1 cellular context compared by ENCODE assay signal in the genomic region with DNA sequence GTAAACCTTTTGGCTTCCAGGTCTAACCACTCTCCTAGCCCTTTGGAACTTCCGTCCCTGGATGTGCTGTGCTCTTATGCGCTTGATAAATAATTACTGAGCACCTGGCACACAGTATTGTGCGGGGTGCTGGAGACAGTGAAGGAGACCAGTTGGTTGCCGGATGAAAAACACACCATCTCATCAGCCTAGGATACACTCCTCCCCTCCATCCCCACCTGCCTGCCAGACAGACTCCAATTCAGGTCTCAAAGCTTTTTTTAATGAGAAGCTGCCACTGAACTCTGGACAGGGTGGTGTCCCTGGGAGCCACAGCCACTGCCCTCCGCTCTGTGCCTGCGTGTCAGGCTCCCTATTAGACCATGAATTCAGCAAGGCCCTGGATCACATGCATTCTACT.
TF ChIP-seq lines count a peak whose summit lies in the region.

No MANE protein-coding gene starts in this region.

TF ChIP-seq in HepG2, 621 proteins besides CTCF, POLR2A, EP300 and RAD21 (continues in another document):
- TF ChIP-seq RERE (CRISPR knock-in tag; IDR thresholded peaks at IDR 0.05; ENCODE audit: low read depth) = no peak
- TF ChIP-seq MIXL1 (CRISPR knock-in tag; IDR thresholded peaks at IDR 0.05) = 0 out of 2 replicates have a peak, but pooled peaks have one; percentile 14
- TF ChIP-seq MED1 (CRISPR knock-in tag; IDR thresholded peaks at IDR 0.05) = no peak
- no peak for TF ChIP-seq ZNF574 (CRISPR knock-in tag; IDR thresholded peaks at IDR 0.05)
- TF ChIP-seq, protein P1, sequence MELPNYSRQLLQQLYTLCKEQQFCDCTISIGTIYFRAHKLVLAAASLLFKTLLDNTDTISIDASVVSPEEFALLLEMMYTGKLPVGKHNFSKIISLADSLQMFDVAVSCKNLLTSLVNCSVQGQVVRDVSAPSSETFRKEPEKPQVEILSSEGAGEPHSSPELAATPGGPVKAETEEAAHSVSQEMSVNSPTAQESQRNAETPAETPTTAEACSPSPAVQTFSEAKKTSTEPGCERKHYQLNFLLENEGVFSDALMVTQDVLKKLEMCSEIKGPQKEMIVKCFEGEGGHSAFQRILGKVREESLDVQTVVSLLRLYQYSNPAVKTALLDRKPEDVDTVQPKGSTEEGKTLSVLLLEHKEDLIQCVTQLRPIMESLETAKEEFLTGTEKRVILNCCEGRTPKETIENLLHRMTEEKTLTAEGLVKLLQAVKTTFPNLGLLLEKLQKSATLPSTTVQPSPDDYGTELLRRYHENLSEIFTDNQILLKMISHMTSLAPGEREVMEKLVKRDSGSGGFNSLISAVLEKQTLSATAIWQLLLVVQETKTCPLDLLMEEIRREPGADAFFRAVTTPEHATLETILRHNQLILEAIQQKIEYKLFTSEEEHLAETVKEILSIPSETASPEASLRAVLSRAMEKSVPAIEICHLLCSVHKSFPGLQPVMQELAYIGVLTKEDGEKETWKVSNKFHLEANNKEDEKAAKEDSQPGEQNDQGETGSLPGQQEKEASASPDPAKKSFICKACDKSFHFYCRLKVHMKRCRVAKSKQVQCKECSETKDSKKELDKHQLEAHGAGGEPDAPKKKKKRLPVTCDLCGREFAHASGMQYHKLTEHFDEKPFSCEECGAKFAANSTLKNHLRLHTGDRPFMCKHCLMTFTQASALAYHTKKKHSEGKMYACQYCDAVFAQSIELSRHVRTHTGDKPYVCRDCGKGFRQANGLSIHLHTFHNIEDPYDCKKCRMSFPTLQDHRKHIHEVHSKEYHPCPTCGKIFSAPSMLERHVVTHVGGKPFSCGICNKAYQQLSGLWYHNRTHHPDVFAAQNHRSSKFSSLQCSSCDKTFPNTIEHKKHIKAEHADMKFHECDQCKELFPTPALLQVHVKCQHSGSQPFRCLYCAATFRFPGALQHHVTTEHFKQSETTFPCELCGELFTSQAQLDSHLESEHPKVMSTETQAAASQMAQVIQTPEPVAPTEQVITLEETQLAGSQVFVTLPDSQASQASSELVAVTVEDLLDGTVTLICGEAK (IDR thresholded peaks at IDR 0.05) = no peak
- TF ChIP-seq, protein P1 (CRISPR knock-in tag; IDR thresholded peaks at IDR 0.05) = no peak
- TF ChIP-seq SRF (IDR thresholded peaks at IDR 0.05; ENCODE audit: low read depth, low read length) = no peak
- TF ChIP-seq ZNF383 (CRISPR knock-in tag; IDR thresholded peaks at IDR 0.05; ENCODE audit: borderline replicate concordance) = no peak
- TF ChIP-seq, protein P2, sequence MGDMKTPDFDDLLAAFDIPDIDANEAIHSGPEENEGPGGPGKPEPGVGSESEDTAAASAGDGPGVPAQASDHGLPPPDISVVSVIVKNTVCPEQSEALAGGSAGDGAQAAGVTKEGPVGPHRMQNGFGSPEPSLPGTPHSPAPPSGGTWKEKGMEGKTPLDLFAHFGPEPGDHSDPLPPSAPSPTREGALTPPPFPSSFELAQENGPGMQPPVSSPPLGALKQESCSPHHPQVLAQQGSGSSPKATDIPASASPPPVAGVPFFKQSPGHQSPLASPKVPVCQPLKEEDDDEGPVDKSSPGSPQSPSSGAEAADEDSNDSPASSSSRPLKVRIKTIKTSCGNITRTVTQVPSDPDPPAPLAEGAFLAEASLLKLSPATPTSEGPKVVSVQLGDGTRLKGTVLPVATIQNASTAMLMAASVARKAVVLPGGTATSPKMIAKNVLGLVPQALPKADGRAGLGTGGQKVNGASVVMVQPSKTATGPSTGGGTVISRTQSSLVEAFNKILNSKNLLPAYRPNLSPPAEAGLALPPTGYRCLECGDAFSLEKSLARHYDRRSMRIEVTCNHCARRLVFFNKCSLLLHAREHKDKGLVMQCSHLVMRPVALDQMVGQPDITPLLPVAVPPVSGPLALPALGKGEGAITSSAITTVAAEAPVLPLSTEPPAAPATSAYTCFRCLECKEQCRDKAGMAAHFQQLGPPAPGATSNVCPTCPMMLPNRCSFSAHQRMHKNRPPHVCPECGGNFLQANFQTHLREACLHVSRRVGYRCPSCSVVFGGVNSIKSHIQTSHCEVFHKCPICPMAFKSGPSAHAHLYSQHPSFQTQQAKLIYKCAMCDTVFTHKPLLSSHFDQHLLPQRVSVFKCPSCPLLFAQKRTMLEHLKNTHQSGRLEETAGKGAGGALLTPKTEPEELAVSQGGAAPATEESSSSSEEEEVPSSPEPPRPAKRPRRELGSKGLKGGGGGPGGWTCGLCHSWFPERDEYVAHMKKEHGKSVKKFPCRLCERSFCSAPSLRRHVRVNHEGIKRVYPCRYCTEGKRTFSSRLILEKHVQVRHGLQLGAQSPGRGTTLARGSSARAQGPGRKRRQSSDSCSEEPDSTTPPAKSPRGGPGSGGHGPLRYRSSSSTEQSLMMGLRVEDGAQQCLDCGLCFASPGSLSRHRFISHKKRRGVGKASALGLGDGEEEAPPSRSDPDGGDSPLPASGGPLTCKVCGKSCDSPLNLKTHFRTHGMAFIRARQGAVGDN (CRISPR knock-in tag; IDR thresholded peaks at IDR 0.05) = peak; percentile 30; the same call in 1 of the 2 replicates
- TF ChIP-seq KLF9 (CRISPR knock-in tag; IDR thresholded peaks at IDR 0.05; ENCODE audit: low read depth) = no peak
- TF ChIP-seq, protein P3, sequence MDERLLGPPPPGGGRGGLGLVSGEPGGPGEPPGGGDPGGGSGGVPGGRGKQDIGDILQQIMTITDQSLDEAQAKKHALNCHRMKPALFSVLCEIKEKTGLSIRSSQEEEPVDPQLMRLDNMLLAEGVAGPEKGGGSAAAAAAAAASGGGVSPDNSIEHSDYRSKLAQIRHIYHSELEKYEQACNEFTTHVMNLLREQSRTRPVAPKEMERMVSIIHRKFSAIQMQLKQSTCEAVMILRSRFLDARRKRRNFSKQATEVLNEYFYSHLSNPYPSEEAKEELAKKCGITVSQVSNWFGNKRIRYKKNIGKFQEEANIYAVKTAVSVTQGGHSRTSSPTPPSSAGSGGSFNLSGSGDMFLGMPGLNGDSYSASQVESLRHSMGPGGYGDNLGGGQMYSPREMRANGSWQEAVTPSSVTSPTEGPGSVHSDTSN (CRISPR knock-in tag; IDR thresholded peaks at IDR 0.05) = no peak
- 0 out of 2 replicates have a peak, but pooled peaks have one; percentile 50 for TF ChIP-seq ZNF276 (CRISPR knock-in tag; IDR thresholded peaks at IDR 0.05; ENCODE audit: low read depth)
- TF ChIP-seq ZNF678 (CRISPR knock-in tag; IDR thresholded peaks at IDR 0.05) = no peak
- TF ChIP-seq EED (CRISPR knock-in tag; IDR thresholded peaks at IDR 0.05) = no peak
- TF ChIP-seq SAFB2 (CRISPR knock-in tag; IDR thresholded peaks at IDR 0.05; ENCODE audit: borderline replicate concordance, low read depth) = no peak
- no peak for TF ChIP-seq GRHL1 (CRISPR knock-in tag; conservative IDR thresholded peaks at IDR 0.05)
